Comparison of ENCODE assay signal across 16 cellular contexts in the genomic region with DNA sequence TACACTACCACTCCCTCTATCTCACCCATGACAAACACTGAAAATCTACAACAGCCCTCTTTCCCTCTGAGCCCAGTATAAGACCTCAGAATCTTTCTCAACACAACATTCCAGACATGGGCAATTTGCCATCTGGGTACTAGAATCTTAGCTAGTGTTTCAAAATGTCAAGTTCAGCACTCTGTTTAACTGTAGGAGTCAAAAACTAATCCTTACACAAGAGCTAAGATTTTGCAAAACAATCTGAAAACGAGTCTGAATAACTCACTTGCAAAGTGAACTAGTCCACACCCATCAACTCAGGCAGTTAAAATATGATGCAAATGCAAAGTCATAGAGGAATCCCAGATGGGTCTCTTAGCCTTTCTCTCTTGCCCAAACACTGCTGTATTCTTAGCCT.
DNase-seq lines count a peak whose midpoint lies in the region; ATAC-seq and TF ChIP-seq lines count a peak whose summit lies in the region.
"Had no signal": no experiment of that assay in that cellular context is flagged by ENCODE, and none has a peak within 500 bp of the region (broad histone marks: within the 10 kb centered on the region; RNA-seq: fewer than 3 reads in every experiment).

No MANE protein-coding gene starts in this region.

- H3K27ac ChIP-seq in coronary artery = no peak overlapping the region

- TF ChIP-seq CTCF in AG10803 (conservative IDR thresholded peaks at IDR 0.05; ENCODE audit: low read length) (no peak), coronary artery (IDR thresholded peaks at IDR 0.05) (no peak)

- no peak for ATAC-seq in HG03565 (IDR thresholded peaks at IDR 0.05; ENCODE audit: unreplicated experiment)
- ATAC-seq: activated CD4-positive, alpha-beta T cell treated with anti-CD3 and anti-CD28 coated beads for 36 hours; left ventricle myocardium superior; right cardiac atrium had no signal

- H3K4me3 ChIP-seq in AG10803 (ENCODE audit: low read length) (no peak overlapping the region), coronary artery (no peak overlapping the region)

- peak; percentile 95 for DNase-seq in AG10803 (ENCODE audit: low read depth)
- DNase-seq in M059J (ENCODE audit: low read depth) = peak; percentile 73
- peak; percentile 47 for DNase-seq in dermis blood vessel endothelial cell
- DNase-seq in myocyte (ENCODE audit: low read depth) = peak; percentile 62
- DNase-seq in midbrain (lab: John Stamatoyannopoulos, UW) = no peak
- no peak for DNase-seq in NCI-H345 treated with DMSO at 0.1 percent for 48 hours (lab: John Stamatoyannopoulos, UW; ENCODE audit: unreplicated experiment)
- no peak for DNase-seq in coronary artery (ENCODE audit: low spot score)
- DNase-seq: activated CD4-positive, alpha-beta T cell treated with anti-CD3 and anti-CD28 coated beads for 36 hours; Calu3; cerebellar nuclear complex; left ventricle myocardium superior; NCI-H2171; right cardiac atrium; stimulated activated CD4-positive, alpha-beta T cell treated with anti-CD3 and anti-CD28 coated beads, Interleukin-2, amount 100 ng/mL, for 48 hours; T-helper 2 cell had no signal

Comparison
In these comparisons a context has a peak if more than half of its experiments do, and no peak if none do; other contexts are left out.
1. DNase-seq: peak in AG10803 (single experiment), M059J (single experiment), dermis blood vessel endothelial cell (single experiment) and myocyte (single experiment); none in midbrain (single experiment), NCI-H345 treated with DMSO at 0.1 percent for 48 hours (single experiment) and coronary artery (single experiment).